In the genomic region with DNA sequence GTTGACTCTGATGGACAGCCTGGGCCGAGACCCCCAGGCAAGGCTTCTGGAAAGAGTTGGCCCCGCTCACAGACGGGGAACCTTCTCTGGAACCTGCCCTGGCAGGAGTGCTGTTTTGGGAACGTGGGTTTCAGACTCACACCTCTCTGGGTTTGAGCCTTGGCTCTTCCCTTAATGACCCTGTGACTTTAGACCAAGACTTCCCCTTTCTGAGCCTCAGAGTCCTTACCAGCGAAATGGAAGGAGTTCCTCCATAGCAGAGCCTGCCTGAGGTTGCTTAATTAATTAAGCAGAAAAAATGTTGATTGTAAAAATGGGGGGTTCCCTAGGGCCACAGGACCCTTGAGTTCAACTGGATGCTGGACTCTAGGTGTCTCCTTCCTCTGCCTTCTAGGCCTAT, we compare ENCODE assay signal across 20 cellular contexts.
DNase-seq lines count a peak whose midpoint lies in the region; ATAC-seq and TF ChIP-seq lines count a peak whose summit lies in the region.
"Had no signal": no experiment of that assay in that cellular context is flagged by ENCODE, and none has a peak within 500 bp of the region (broad histone marks: within the 10 kb centered on the region; RNA-seq: fewer than 3 reads in every experiment).

No MANE protein-coding gene starts in this region.

- no peaks in the 10 kb centered on the region for H3K79me2 ChIP-seq in OCI-LY7 (ENCODE audit: insufficient read depth, low read depth, low read length)

- no peaks in the 10 kb centered on the region for H3K9me2 ChIP-seq in OCI-LY7 (ENCODE audit: insufficient read depth, low read length)

- no peak for TF ChIP-seq CTCF in OCI-LY7 (conservative IDR thresholded peaks at IDR 0.05; ENCODE audit: low read length)

- no peak overlapping the region for H3K4me3 Mint-ChIP-seq in dendritic cell treated with granulocyte-macrophage colony-stimulating factor and Interleukin-4, amounts not matched to agents 40 ng/mL and 50 ng/mL, for 4 days
- H3K4me3 Mint-ChIP-seq in stimulated activated naive B cell treated with anti-CD40 and anti-IgM and Interleukin-4, amounts not matched to agents 10 μg/mL and 1 μg/mL and 100 μg/mL, for 72 hours: no peak overlapping the region
- no peak overlapping the region for H3K4me3 Mint-ChIP-seq in activated CD8-positive, alpha-beta memory T cell treated with anti-CD3 and anti-CD28 coated beads, Interleukin-2, amount 10 ng/mL, durations not matched to agents 7 days and 5 days
- H3K4me3 Mint-ChIP-seq: activated CD4-positive, alpha-beta T cell treated with anti-CD3 and anti-CD28 coated beads, Interleukin-2, amount 10 ng/mL, durations not matched to agents 24 days and 14 days; activated naive CD8-positive, alpha-beta T cell; CD4-positive, alpha-beta memory T cell; natural killer cell treated with Interleukin-12 subunit alpha and Interleukin-12 subunit beta and Interleukin-15 and Interleukin-18, amount 100 ng/mL, for 72 hours had no signal

- no peak overlapping the region for H3K27ac ChIP-seq in OCI-LY7 (ENCODE audit: low read depth, low read length, poor library complexity, severe bottlenecking)
- H3K27ac ChIP-seq: ascending aorta, vagina had no signal

- CTCF ChIA-PET in OCI-LY7 (lab: Charles Lee; ENCODE audit: unreplicated experiment): no interaction called here
- CTCF ChIA-PET in activated CD8-positive, alpha-beta memory T cell treated with anti-CD3 and anti-CD28 coated beads, Interleukin-2, amount 10 ng/mL, durations not matched to agents 7 days and 5 days (lab: Charles Lee): no interaction called here

- H3K9me3 Mint-ChIP-seq in dendritic cell treated with granulocyte-macrophage colony-stimulating factor and Interleukin-4, amounts not matched to agents 40 ng/mL and 50 ng/mL, for 4 days: no peaks in the 10 kb centered on the region
- no peaks in the 10 kb centered on the region for H3K9me3 Mint-ChIP-seq in stimulated activated naive B cell treated with anti-CD40 and anti-IgM and Interleukin-4, amounts not matched to agents 10 μg/mL and 1 μg/mL and 100 μg/mL, for 72 hours
- no peaks in the 10 kb centered on the region for H3K9me3 Mint-ChIP-seq in activated CD8-positive, alpha-beta memory T cell treated with anti-CD3 and anti-CD28 coated beads, Interleukin-2, amount 10 ng/mL, durations not matched to agents 7 days and 5 days (ENCODE audit: low read depth)
- H3K9me3 Mint-ChIP-seq: activated CD4-positive, alpha-beta T cell treated with anti-CD3 and anti-CD28 coated beads, Interleukin-2, amount 10 ng/mL, durations not matched to agents 24 days and 14 days; CD4-positive, alpha-beta memory T cell; mesothelial cell of epicardium; natural killer cell treated with Interleukin-12 subunit alpha and Interleukin-12 subunit beta and Interleukin-15 and Interleukin-18, amount 100 ng/mL, for 72 hours had no signal

- no peaks in the 10 kb centered on the region for H3K36me3 ChIP-seq in OCI-LY7 (ENCODE audit: insufficient read depth, low read length)
- H3K36me3 ChIP-seq: ascending aorta, vagina had no signal

- no peak overlapping the region for H3K4me2 ChIP-seq in OCI-LY7 (ENCODE audit: low read length)

- H4K20me1 ChIP-seq in OCI-LY7 (ENCODE audit: insufficient read depth, low read length): no peaks in the 10 kb centered on the region

- in situ Hi-C loops in KBM-7 (cut with MboI; ENCODE audit: low pct_unique_long_range_greater_than_20kb, low sequenced_read_pairs): loop anchor here (25.0 kb wide), 1 partner anchor 213 kb away; no protein-coding TSS in a partner anchor

- ATAC-seq in stimulated activated naive B cell treated with anti-CD40 and anti-IgM and Interleukin-4, amounts not matched to agents 10 μg/mL and 1 μg/mL and 100 μg/mL, for 72 hours (replicated peaks): peak; percentile 68 to 72
- ATAC-seq in HG02678 (IDR thresholded peaks at IDR 0.05; ENCODE audit: unreplicated experiment): no peak
- ATAC-seq in GM21723 (IDR thresholded peaks at IDR 0.05; ENCODE audit: unreplicated experiment): no peak
- ATAC-seq in activated CD8-positive, alpha-beta memory T cell treated with anti-CD3 and anti-CD28 coated beads, Interleukin-2, amount 10 ng/mL, durations not matched to agents 7 days and 5 days: no peak
- ATAC-seq: natural killer cell treated with Interleukin-12 subunit alpha and Interleukin-12 subunit beta and Interleukin-15 and Interleukin-18, amount 100 ng/mL, for 72 hours; sciatic nerve had no signal

- H3K27me3 Mint-ChIP-seq in dendritic cell treated with granulocyte-macrophage colony-stimulating factor and Interleukin-4, amounts not matched to agents 40 ng/mL and 50 ng/mL, for 4 days: peaks cover 57% of the 10 kb centered on the region
- H3K27me3 Mint-ChIP-seq in stimulated activated naive B cell treated with anti-CD40 and anti-IgM and Interleukin-4, amounts not matched to agents 10 μg/mL and 1 μg/mL and 100 μg/mL, for 72 hours: peaks cover 5 to 12% of the 10 kb centered on the region in 2 donors
- H3K27me3 Mint-ChIP-seq in activated CD8-positive, alpha-beta memory T cell treated with anti-CD3 and anti-CD28 coated beads, Interleukin-2, amount 10 ng/mL, durations not matched to agents 7 days and 5 days: peaks cover 17% of the 10 kb centered on the region
- H3K27me3 Mint-ChIP-seq: activated naive CD8-positive, alpha-beta T cell; natural killer cell treated with Interleukin-12 subunit alpha and Interleukin-12 subunit beta and Interleukin-15 and Interleukin-18, amount 100 ng/mL, for 72 hours had no signal

- no peak overlapping the region for H3K4me3 ChIP-seq in OCI-LY7 (ENCODE audit: low read depth, low read length, poor library complexity, severe bottlenecking)
- H3K4me3 ChIP-seq: ascending aorta had no signal

- no peaks in the 10 kb centered on the region for H3K36me3 Mint-ChIP-seq in dendritic cell treated with granulocyte-macrophage colony-stimulating factor and Interleukin-4, amounts not matched to agents 40 ng/mL and 50 ng/mL, for 4 days (ENCODE audit: low read depth)
- H3K36me3 Mint-ChIP-seq in stimulated activated naive B cell treated with anti-CD40 and anti-IgM and Interleukin-4, amounts not matched to agents 10 μg/mL and 1 μg/mL and 100 μg/mL, for 72 hours: no peaks in the 10 kb centered on the region
- H3K36me3 Mint-ChIP-seq in activated CD8-positive, alpha-beta memory T cell treated with anti-CD3 and anti-CD28 coated beads, Interleukin-2, amount 10 ng/mL, durations not matched to agents 7 days and 5 days: no peaks in the 10 kb centered on the region
- H3K36me3 Mint-ChIP-seq: activated naive CD8-positive, alpha-beta T cell; CD4-positive, alpha-beta memory T cell; mesothelial cell of epicardium; natural killer cell treated with Interleukin-12 subunit alpha and Interleukin-12 subunit beta and Interleukin-15 and Interleukin-18, amount 100 ng/mL, for 72 hours had no signal

- BruUV-seq in OCI-LY7 (replicated peaks; lab: Mats Ljungman, UMichigan): no TSS peak

- DNase-seq in KBM-7 (peak; percentile 38), OCI-LY7 (ENCODE audit: low spot score) (peak; percentile 22)
- DNase-seq in stimulated activated naive B cell treated with anti-CD40 and anti-IgM and Interleukin-4, amounts not matched to agents 10 μg/mL and 1 μg/mL and 100 μg/mL, for 72 hours: no peak
- DNase-seq in activated CD8-positive, alpha-beta memory T cell treated with anti-CD3 and anti-CD28 coated beads, Interleukin-2, amount 10 ng/mL, durations not matched to agents 7 days and 5 days: no peak
- DNase-seq: activated CD4-positive, alpha-beta T cell treated with anti-CD3 and anti-CD28 coated beads, Interleukin-2, amount 10 ng/mL, durations not matched to agents 24 days and 14 days; caudate nucleus; CD4-positive, alpha-beta memory T cell; GF-D8; head of caudate nucleus; NK-92 treated with Interleukin-12 subunit alpha and Interleukin-12 subunit beta, amount 100 ng/mL, for 24 hours; stimulated activated CD8-positive, alpha-beta memory T cell treated with anti-CD3 and anti-CD28 coated beads, Interleukin-4, amount 100 ng/mL, for 48 hours had no signal

- no peak overlapping the region for H2AFZ ChIP-seq in OCI-LY7 (ENCODE audit: low read length)

- H3K9me3 ChIP-seq in OCI-LY7 (ENCODE audit: low read length): no peaks in the 10 kb centered on the region
- H3K9me3 ChIP-seq: ascending aorta, vagina had no signal

- H3K4me1 ChIP-seq in OCI-LY7 (ENCODE audit: insufficient read depth, low read length, poor library complexity, severe bottlenecking): no peaks in the 10 kb centered on the region
- H3K4me1 ChIP-seq: ascending aorta had no signal

- peak overlapping the region; percentile 65 for H3K27ac Mint-ChIP-seq in dendritic cell treated with granulocyte-macrophage colony-stimulating factor and Interleukin-4, amounts not matched to agents 40 ng/mL and 50 ng/mL, for 4 days
- peak overlapping the region; percentile 65 for H3K27ac Mint-ChIP-seq in stimulated activated naive B cell treated with anti-CD40 and anti-IgM and Interleukin-4, amounts not matched to agents 10 μg/mL and 1 μg/mL and 100 μg/mL, for 72 hours
- H3K27ac Mint-ChIP-seq in activated CD8-positive, alpha-beta memory T cell treated with anti-CD3 and anti-CD28 coated beads, Interleukin-2, amount 10 ng/mL, durations not matched to agents 7 days and 5 days: no peak overlapping the region
- H3K27ac Mint-ChIP-seq: activated CD4-positive, alpha-beta T cell treated with anti-CD3 and anti-CD28 coated beads, Interleukin-2, amount 10 ng/mL, durations not matched to agents 24 days and 14 days; activated naive CD8-positive, alpha-beta T cell; CD4-positive, alpha-beta memory T cell; mesothelial cell of epicardium; natural killer cell treated with Interleukin-12 subunit alpha and Interleukin-12 subunit beta and Interleukin-15 and Interleukin-18, amount 100 ng/mL, for 72 hours had no signal

- intact Hi-C loops in OCI-LY7 (cut with micrococcal nuclease; ENCODE audit: unreplicated experiment): loop anchor here (10.0 kb wide), 1 partner anchor 196 kb away; no protein-coding TSS in a partner anchor
- intact Hi-C loops in dendritic cell treated with granulocyte-macrophage colony-stimulating factor and Interleukin-4, amounts not matched to agents 40 ng/mL and 50 ng/mL, for 4 days (cut with micrococcal nuclease): no loop called here

- H3K4me1 Mint-ChIP-seq in dendritic cell treated with granulocyte-macrophage colony-stimulating factor and Interleukin-4, amounts not matched to agents 40 ng/mL and 50 ng/mL, for 4 days (ENCODE audit: low read depth): peaks cover 28% of the 10 kb centered on the region
- H3K4me1 Mint-ChIP-seq in stimulated activated naive B cell treated with anti-CD40 and anti-IgM and Interleukin-4, amounts not matched to agents 10 μg/mL and 1 μg/mL and 100 μg/mL, for 72 hours: peaks cover 4 to 14% of the 10 kb centered on the region in 2 donors
- peaks cover 4% of the 10 kb centered on the region for H3K4me1 Mint-ChIP-seq in activated CD8-positive, alpha-beta memory T cell treated with anti-CD3 and anti-CD28 coated beads, Interleukin-2, amount 10 ng/mL, durations not matched to agents 7 days and 5 days

- POLR2A ChIA-PET in OCI-LY7 (lab: Charles Lee): no interaction called here

Comparison
In these comparisons a context has a peak if more than half of its experiments do, and no peak if none do; other contexts are left out.
1. DNase-seq: peak in KBM-7 (single experiment) and OCI-LY7 (single experiment); none in stimulated activated naive B cell treated with anti-CD40 and anti-IgM and Interleukin-4, amounts not matched to agents 10 μg/mL and 1 μg/mL and 100 μg/mL, for 72 hours (single experiment) and activated CD8-positive, alpha-beta memory T cell treated with anti-CD3 and anti-CD28 coated beads, Interleukin-2, amount 10 ng/mL, durations not matched to agents 7 days and 5 days (single experiment).
2. ATAC-seq: peak in stimulated activated naive B cell treated with anti-CD40 and anti-IgM and Interleukin-4, amounts not matched to agents 10 μg/mL and 1 μg/mL and 100 μg/mL, for 72 hours (2 of 2); none in HG02678 (single experiment), GM21723 (single experiment) and activated CD8-positive, alpha-beta memory T cell treated with anti-CD3 and anti-CD28 coated beads, Interleukin-2, amount 10 ng/mL, durations not matched to agents 7 days and 5 days (single experiment).